Comparison of ENCODE assay signal across 8 cellular contexts in the genomic region with DNA sequence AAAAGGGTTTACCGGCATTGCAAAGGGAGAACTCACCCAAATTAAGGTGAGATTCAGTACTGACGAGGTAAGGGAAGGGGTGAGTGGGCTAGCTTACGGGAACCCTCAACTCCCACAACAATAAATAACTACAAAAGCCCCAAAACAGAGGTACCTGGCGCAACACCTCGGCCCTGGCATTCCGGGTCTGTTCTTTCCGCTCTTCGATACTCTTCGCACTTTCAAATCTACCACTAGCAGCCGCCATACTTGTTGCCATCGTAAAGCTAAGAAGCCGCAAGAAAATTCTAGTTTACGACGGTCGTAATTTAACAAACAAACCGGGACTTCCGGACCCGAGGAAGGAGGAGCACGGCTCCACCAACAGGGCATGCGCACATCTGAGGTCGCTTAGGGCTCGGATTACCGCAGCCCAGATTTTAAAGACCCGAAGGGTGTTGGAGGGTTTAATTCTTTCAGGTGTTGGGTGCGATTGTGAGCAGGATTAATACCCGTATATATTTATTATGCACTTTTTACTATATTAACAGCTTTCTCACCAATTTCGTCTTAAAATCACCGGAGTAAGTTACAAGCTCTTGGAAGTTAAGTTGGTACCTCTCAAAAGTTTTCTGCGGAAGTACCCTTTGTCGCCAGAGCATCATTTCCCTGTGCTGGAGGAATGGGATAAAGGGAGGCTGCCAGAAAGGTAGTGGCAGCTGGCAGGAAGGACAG. TPM values are rescaled to one million over a fixed set of nuclear protein-coding genes. Genes with fewer than 3 reads are reported as not detected.
DNase-seq lines count a peak whose midpoint lies in the region; ATAC-seq and TF ChIP-seq lines count a peak whose summit lies in the region.

A gene (minus strand): TSS at position 268 of the 714 bp plus-strand sequence. CDS start 9 bp downstream, at position 259.

- H3K4me1 Mint-ChIP-seq in activated B cell treated with CpG ODN at 0.5 μM for 24 hours, result peaks cover 25% of the 10 kb centered on the region

- no peaks in the 10 kb centered on the region for H3K9me3 Mint-ChIP-seq in activated B cell treated with CpG ODN at 0.5 μM for 24 hours

- peak within 1 kb of the TSS; percentile 90 for H3K4me3 Mint-ChIP-seq in activated B cell treated with CpG ODN at 0.5 μM for 24 hours

- POLR2A ChIA-PET in activated B cell treated with CpG ODN at 0.5 μM for 24 hours (lab: Charles Lee), result interaction anchor here (0.6 to 1.6 kb wide), 9 partner anchors 11 to 1208 kb away, joined by 3 to 8 read pairs (median 4); a partner anchor contains a TSS

- intact Hi-C loops in activated B cell treated with CpG ODN at 0.5 μM for 24 hours (cut with micrococcal nuclease), result loop anchor here (1.0 to 10.0 kb wide), 10 partner anchors 108 to 1435 kb away; a partner anchor contains a TSS

- H3K27ac Mint-ChIP-seq in activated B cell treated with CpG ODN at 0.5 μM for 24 hours, result peak within 1 kb of the TSS; percentile 93

- DNase-seq in AG08395 (ENCODE audit: low spot score) (peak; percentile 98), NCI-H345 (lab: John Stamatoyannopoulos, UW) (peak; percentile 97), activated B cell treated with CpG ODN at 0.5 μM for 24 hours (peak; percentile 67), iris pigment epithelial cell (ENCODE audit: low read depth) (peak; percentile 96)
- DNase-seq in central memory CD4-positive, alpha-beta T cell, result peak; percentile 93
- DNase-seq in stimulated activated CD4-positive, alpha-beta T cell treated with anti-CD3 and anti-CD28 coated beads, Interleukin-12 subunit alpha, Interleukin-12 subunit beta, amount 100 ng/mL, for 24 hours (ENCODE audit: low read depth in 2 of 2), result peak; percentile 72 to 82

- H3K36me3 Mint-ChIP-seq in activated B cell treated with CpG ODN at 0.5 μM for 24 hours (ENCODE audit: low read depth), result peaks cover 36% of the 10 kb centered on the region

- H3K27me3 Mint-ChIP-seq in activated B cell treated with CpG ODN at 0.5 μM for 24 hours, result peaks cover 3% of the 10 kb centered on the region

- ATAC-seq in HG03196 (IDR thresholded peaks at IDR 0.05; ENCODE audit: unreplicated experiment), result peak; percentile 96
- ATAC-seq in activated B cell treated with CpG ODN at 0.5 μM for 24 hours (ENCODE audit: low read depth), result peak; percentile 96

- peak; percentile 86 for TF ChIP-seq POLR2A in GM18951 (IDR thresholded peaks at IDR 0.05; ENCODE audit: extremely low read depth, insufficient read depth, insufficient read length)

- in situ Hi-C loops in GM18951 (cut with MboI; ENCODE audit: low sequenced_read_pairs, unreplicated experiment), result no loop called here

- CTCF ChIA-PET in activated B cell treated with CpG ODN at 0.5 μM for 24 hours (lab: Charles Lee), result interaction anchor here (0.7 to 0.9 kb wide), 2 partner anchors 10 to 551 kb away, joined by 3 to 4 read pairs; a partner anchor contains a TSS

- no peak for TF ChIP-seq CTCF in activated B cell treated with CpG ODN at 0.5 μM for 24 hours (IDR thresholded peaks at IDR 0.05)

RNA-seq across cellular contexts. Expression of the gene that starts here (rescaled TPM):
- total RNA-seq in activated B cell treated with CpG ODN at 0.5 μM for 24 hours, result 24.5 and 26.1 TPM in 2 replicates

Comparison
In these comparisons a context has a peak if more than half of its experiments do, and no peak if none do; other contexts are left out.
1. Peak in every context shown above with its lines: DNase-seq and ATAC-seq.